ENCODE assay signal across 8 cellular contexts in the genomic region with DNA sequence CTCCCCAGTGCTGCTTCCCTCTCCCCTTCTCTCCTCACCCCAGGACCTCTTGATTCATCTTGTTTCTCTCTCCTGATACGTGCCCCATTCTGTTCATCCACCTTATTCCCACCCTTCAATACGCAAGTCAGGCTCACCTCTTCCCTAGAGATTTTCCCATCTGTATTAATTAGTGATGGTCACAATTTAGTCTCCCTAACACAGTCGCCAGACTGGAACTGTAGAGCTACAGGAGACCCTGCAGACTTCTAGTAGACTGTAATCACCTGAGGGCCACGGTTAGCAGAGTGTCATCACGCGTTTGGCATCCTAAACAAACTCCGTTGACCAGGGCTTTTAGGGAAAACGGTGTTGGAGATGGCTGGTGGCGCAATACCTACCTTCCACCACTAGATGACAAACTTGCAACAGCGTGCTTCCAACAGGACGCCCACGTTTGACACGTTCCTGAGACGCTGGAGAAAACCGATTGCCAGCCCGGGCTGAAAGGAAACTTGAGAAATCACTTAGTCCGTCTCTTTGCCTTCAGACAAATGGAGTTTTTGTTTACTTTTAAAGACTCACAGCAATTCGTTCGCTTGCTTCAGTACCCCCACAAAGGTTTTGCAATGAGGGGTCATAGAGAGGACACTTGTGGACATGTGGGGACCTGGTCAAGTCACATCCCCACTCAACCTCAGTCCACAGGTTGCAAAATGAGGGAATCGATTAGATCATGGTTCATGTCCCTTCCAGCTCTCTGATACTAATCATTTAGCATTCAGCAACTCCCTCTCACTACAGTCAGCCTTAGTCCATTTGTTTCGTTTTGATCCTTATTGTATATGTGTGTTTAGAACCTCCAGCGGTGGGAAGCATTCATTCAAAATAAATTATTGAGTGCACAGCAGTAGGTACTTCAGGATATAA. TPM values are rescaled to one million over a fixed set of nuclear protein-coding genes. Genes with fewer than 3 reads are reported as not detected.
DNase-seq lines count a peak whose midpoint lies in the region; ATAC-seq and TF ChIP-seq lines count a peak whose summit lies in the region.

No MANE protein-coding gene starts in this region.

- peaks cover 21% of the 10 kb centered on the region for H3F3A ChIP-seq in GM23248 (ENCODE audit: insufficient read depth)
- H3F3A ChIP-seq in SU-DHL-6 (ENCODE audit: insufficient read depth): no peaks in the 10 kb centered on the region

- peaks cover 8 to 11% (median 10%) of the 10 kb centered on the region in 3 donors for H3K27me3 Mint-ChIP-seq in CD14-positive monocyte (ENCODE audit: low read depth in 3 of 3)
- H3K27me3 Mint-ChIP-seq in activated naive CD8-positive, alpha-beta T cell treated with anti-CD3 and anti-CD28 coated beads, Interleukin-2, amount 10 ng/mL, durations not matched to agents 7 days and 5 days: peaks cover 22% of the 10 kb centered on the region
- H3K27me3 Mint-ChIP-seq in type B pancreatic cell: peaks cover 13% of the 10 kb centered on the region

- H3K9ac ChIP-seq in GM23248 (peak overlapping the region; percentile 68), SU-DHL-6 (ENCODE audit: low read length) (no peak overlapping the region)

- no peaks in the 10 kb centered on the region for H3K27me3 ChIP-seq in GM23248 (replicated peaks; ENCODE audit: insufficient read depth)
- H3K27me3 ChIP-seq in SU-DHL-6 (ENCODE audit: low read length): no peaks in the 10 kb centered on the region

- in situ Hi-C loops in GM23248 (cut with MboI): loop anchor here (10.0 kb wide), 1 partner anchor 85 kb away; no protein-coding TSS in a partner anchor

- H3K4me1 ChIP-seq in GM23248 (ENCODE audit: insufficient read depth): peaks cover 23% of the 10 kb centered on the region

- peak overlapping the region; percentile 66 for H3K4me3 ChIP-seq in GM23248
- no peak overlapping the region for H3K4me3 ChIP-seq in SU-DHL-6 (ENCODE audit: insufficient read depth, low read length, poor library complexity, severe bottlenecking)

- H2AFZ ChIP-seq in GM23248 (peak overlapping the region; percentile 82), SU-DHL-6 (ENCODE audit: low read depth, low read length, severe bottlenecking) (peak overlapping the region; percentile 17)

- intact Hi-C loops in CD14-positive monocyte (cut with micrococcal nuclease): loop anchor here (2.0 to 5.0 kb wide), 2 partner anchors 83 to 85 kb away; no protein-coding TSS in a partner anchor
- intact Hi-C loops in Right ventricle myocardium inferior (cut with DNase I): loop anchor here (1.0 to 10.0 kb wide), 3 partner anchors 52 to 385 kb away; no protein-coding TSS in a partner anchor

- H3K79me2 ChIP-seq in GM23248 (ENCODE audit: insufficient read depth) (no peaks in the 10 kb centered on the region), SU-DHL-6 (ENCODE audit: insufficient read depth, low read length) (no peaks in the 10 kb centered on the region)

- H3K36me3 Mint-ChIP-seq in CD14-positive monocyte (no peaks in the 10 kb centered on the region), type B pancreatic cell (no peaks in the 10 kb centered on the region)
- peaks cover 4% of the 10 kb centered on the region for H3K36me3 Mint-ChIP-seq in activated naive CD8-positive, alpha-beta T cell treated with anti-CD3 and anti-CD28 coated beads, Interleukin-2, amount 10 ng/mL, durations not matched to agents 7 days and 5 days

- H3K27ac ChIP-seq in GM23248: peak overlapping the region; percentile 52
- H3K27ac ChIP-seq in SU-DHL-6 (ENCODE audit: low read depth, low read length): no peak overlapping the region

- H3K4me1 Mint-ChIP-seq in CD14-positive monocyte (peaks cover 26% of the 10 kb centered on the region), type B pancreatic cell (ENCODE audit: unreplicated experiment) (peaks cover 16% of the 10 kb centered on the region)
- H3K4me1 Mint-ChIP-seq in activated naive CD8-positive, alpha-beta T cell treated with anti-CD3 and anti-CD28 coated beads, Interleukin-2, amount 10 ng/mL, durations not matched to agents 7 days and 5 days: peaks cover 17% of the 10 kb centered on the region

- H3K4me3 Mint-ChIP-seq in CD14-positive monocyte (peak overlapping the region; percentile 45 to 83), type B pancreatic cell (peak overlapping the region; percentile 70)
- H3K4me3 Mint-ChIP-seq in activated naive CD8-positive, alpha-beta T cell treated with anti-CD3 and anti-CD28 coated beads, Interleukin-2, amount 10 ng/mL, durations not matched to agents 7 days and 5 days: peak overlapping the region; percentile 73

- POLR2A ChIA-PET in activated naive CD8-positive, alpha-beta T cell treated with anti-CD3 and anti-CD28 coated beads, Interleukin-2, amount 10 ng/mL, durations not matched to agents 7 days and 5 days (lab: Charles Lee): interaction anchor here (0.6 to 1.2 kb wide), 5 partner anchors 9 to 176 kb away, joined by 3 to 5 read pairs (median 3); no protein-coding TSS in a partner anchor

- no peaks in the 10 kb centered on the region for H4K20me1 ChIP-seq in GM23248 (ENCODE audit: insufficient read depth)
- no peaks in the 10 kb centered on the region for H4K20me1 ChIP-seq in SU-DHL-6 (ENCODE audit: low read depth, low read length)

- 6 to 7% methylated on average over 22 of the region's 22 CpGs for WGBS in GM23248 (ENCODE audit: low coverage in 1 of 2, low lambda C conversion rate in 2 of 2, missing lambda C conversion rate in 2 of 2), 2 experiments

- H3K36me3 ChIP-seq in GM23248 (ENCODE audit: low read depth) (no peaks in the 10 kb centered on the region), SU-DHL-6 (ENCODE audit: low read length) (no peaks in the 10 kb centered on the region)

- H3K9me3 Mint-ChIP-seq in CD14-positive monocyte: no peaks in the 10 kb centered on the region
- no peaks in the 10 kb centered on the region for H3K9me3 Mint-ChIP-seq in activated naive CD8-positive, alpha-beta T cell treated with anti-CD3 and anti-CD28 coated beads, Interleukin-2, amount 10 ng/mL, durations not matched to agents 7 days and 5 days
- H3K9me3 Mint-ChIP-seq in type B pancreatic cell: no peaks in the 10 kb centered on the region

- DNase-seq in CD14-positive monocyte (ENCODE audit: low spot score): peak; percentile 75
- DNase-seq in GM23248: peak; percentile 98
- peak; percentile 39 for DNase-seq in NCI-H1417 treated with DMSO at 0.1 percent for 48 hours (lab: John Stamatoyannopoulos, UW)
- DNase-seq in activated naive CD8-positive, alpha-beta T cell treated with anti-CD3 and anti-CD28 coated beads, Interleukin-2, amount 10 ng/mL, durations not matched to agents 7 days and 5 days: peak; percentile 60
- DNase-seq in Right ventricle myocardium inferior (ENCODE audit: missing footprints): peak; percentile 76
- peak; percentile 87 for DNase-seq in pons (ENCODE audit: low spot score)
- DNase-seq in type B pancreatic cell (ENCODE audit: extremely low spot score, unreplicated experiment): peak; percentile 78

- ATAC-seq in activated naive CD8-positive, alpha-beta T cell treated with anti-CD3 and anti-CD28 coated beads, Interleukin-2, amount 10 ng/mL, durations not matched to agents 7 days and 5 days (ENCODE audit: low read depth): peak; percentile 88
- peak; percentile 84 for ATAC-seq in Right ventricle myocardium inferior

- H3K4me2 ChIP-seq in GM23248 (ENCODE audit: unreplicated experiment) (peak overlapping the region; percentile 87), SU-DHL-6 (ENCODE audit: low read depth, low read length, poor library complexity, severe bottlenecking) (peak overlapping the region; percentile 49)

- H3K9me3 ChIP-seq in GM23248 (ENCODE audit: low read depth) (no peaks in the 10 kb centered on the region), SU-DHL-6 (ENCODE audit: insufficient read depth, low read length) (no peaks in the 10 kb centered on the region)

- no peaks in the 10 kb centered on the region for H3K9me2 ChIP-seq in GM23248 (ENCODE audit: insufficient read depth)
- H3K9me2 ChIP-seq in SU-DHL-6 (replicated peaks; ENCODE audit: insufficient read depth, low read length): no peaks in the 10 kb centered on the region

- H3K27ac Mint-ChIP-seq in CD14-positive monocyte (peak overlapping the region in 2 of 7 donors; percentile 43 to 82), type B pancreatic cell (peak overlapping the region; percentile 22)
- H3K27ac Mint-ChIP-seq in activated naive CD8-positive, alpha-beta T cell treated with anti-CD3 and anti-CD28 coated beads, Interleukin-2, amount 10 ng/mL, durations not matched to agents 7 days and 5 days: peak overlapping the region; percentile 79

- peak; percentile 87 for TF ChIP-seq CTCF in CD14-positive monocyte (IDR thresholded peaks at IDR 0.05)
- TF ChIP-seq CTCF in SU-DHL-6 (IDR thresholded peaks at IDR 0.05; ENCODE audit: insufficient read depth, low read length, poor library complexity, severe bottlenecking): peak; percentile 83
- TF ChIP-seq CTCF in type B pancreatic cell (conservative IDR thresholded peaks at IDR 0.05): peak; percentile 92

RNA-seq across cellular contexts. Expression of gene MYL4, which starts 20.6 kb away (rescaled TPM):
- polyA plus RNA-seq in CD14-positive monocyte (not detected), GM23248 (2016; fragmentation: Nextera tagmentation; extraction: Ambion mirVana) (0.87 TPM in 1 of 2 replicates, not detected in the other)
- not detected in 2 replicates for total RNA-seq in GM23248 (2014; rRNA removed; shearing (Covaris generic))
- total RNA-seq in activated naive CD8-positive, alpha-beta T cell treated with anti-CD3 and anti-CD28 coated beads, Interleukin-2, amount 10 ng/mL, durations not matched to agents 7 days and 5 days: not detected
- total RNA-seq in Right ventricle myocardium inferior (322 TPM), type B pancreatic cell (ENCODE audit: low replicate concordance) (2.4 and 5.1 TPM in 2 replicates)

RNA-seq across cellular contexts. Expression of gene ITGB3, which starts 23.8 kb away (rescaled TPM):
- polyA plus RNA-seq in CD14-positive monocyte (1 to 10 TPM; 1.3 to 1.6 TPM), GM23248 (2016; fragmentation: Nextera tagmentation; extraction: Ambion mirVana) (3.4 and 3.5 TPM in 2 replicates)
- 6.7 and 7.2 TPM in 2 replicates for total RNA-seq in GM23248 (2014; rRNA removed; shearing (Covaris generic))
- under 1 TPM in 1 of 2 experiments, not detected in 1; 0.17 TPM for total RNA-seq in activated naive CD8-positive, alpha-beta T cell treated with anti-CD3 and anti-CD28 coated beads, Interleukin-2, amount 10 ng/mL, durations not matched to agents 7 days and 5 days
- total RNA-seq in Right ventricle myocardium inferior (3.8 TPM), type B pancreatic cell (ENCODE audit: low replicate concordance) (0.36 and 1.6 TPM in 2 replicates)

RNA-seq across cellular contexts. Expression of gene CDC27, which starts 40.7 kb away (rescaled TPM):
- 10 to 100 TPM; 33.0 to 52.0 TPM for polyA plus RNA-seq in CD14-positive monocyte
- 66.1 and 91.5 TPM in 2 replicates for total RNA-seq in GM23248 (2014; rRNA removed; shearing (Covaris generic))
- 106 and 113 TPM in 2 replicates for polyA plus RNA-seq in GM23248 (2016; fragmentation: Nextera tagmentation; extraction: Ambion mirVana)
- total RNA-seq in activated naive CD8-positive, alpha-beta T cell treated with anti-CD3 and anti-CD28 coated beads, Interleukin-2, amount 10 ng/mL, durations not matched to agents 7 days and 5 days: 100 to 1,000 TPM; 113 to 114 TPM
- total RNA-seq in Right ventricle myocardium inferior: 88.9 TPM
- 61.9 and 93.4 TPM in 2 replicates for total RNA-seq in type B pancreatic cell (ENCODE audit: low replicate concordance)

Comparison
In these comparisons a context has a peak if more than half of its experiments do, and no peak if none do; other contexts are left out.
1. DNase-seq: peak in every context shown above with its lines; median percentile 98 in GM23248; 87 in pons; 78 in type B pancreatic cell; 76 in Right ventricle myocardium inferior; 75 in CD14-positive monocyte; 60 in activated naive CD8-positive, alpha-beta T cell treated with anti-CD3 and anti-CD28 coated beads, Interleukin-2, amount 10 ng/mL, durations not matched to agents 7 days and 5 days; 39 in NCI-H1417 treated with DMSO at 0.1 percent for 48 hours.
2. RNA of gene MYL4, which starts 20.6 kb away (total RNA-seq): 322 TPM in Right ventricle myocardium inferior (single experiment); 2.4 to 5.1 TPM in type B pancreatic cell, not detected in activated naive CD8-positive, alpha-beta T cell treated with anti-CD3 and anti-CD28 coated beads, Interleukin-2, amount 10 ng/mL, durations not matched to agents 7 days and 5 days and not detected in GM23248; every median in the first group is over 10 times any median in the second.
3. Peak in every context shown above with its lines, with median percentiles within 50 percentile points of each other: H3K4me3 Mint-ChIP-seq and CTCF ChIP-seq.